9 cellular contexts compared by ENCODE assay signal in the genomic region with DNA sequence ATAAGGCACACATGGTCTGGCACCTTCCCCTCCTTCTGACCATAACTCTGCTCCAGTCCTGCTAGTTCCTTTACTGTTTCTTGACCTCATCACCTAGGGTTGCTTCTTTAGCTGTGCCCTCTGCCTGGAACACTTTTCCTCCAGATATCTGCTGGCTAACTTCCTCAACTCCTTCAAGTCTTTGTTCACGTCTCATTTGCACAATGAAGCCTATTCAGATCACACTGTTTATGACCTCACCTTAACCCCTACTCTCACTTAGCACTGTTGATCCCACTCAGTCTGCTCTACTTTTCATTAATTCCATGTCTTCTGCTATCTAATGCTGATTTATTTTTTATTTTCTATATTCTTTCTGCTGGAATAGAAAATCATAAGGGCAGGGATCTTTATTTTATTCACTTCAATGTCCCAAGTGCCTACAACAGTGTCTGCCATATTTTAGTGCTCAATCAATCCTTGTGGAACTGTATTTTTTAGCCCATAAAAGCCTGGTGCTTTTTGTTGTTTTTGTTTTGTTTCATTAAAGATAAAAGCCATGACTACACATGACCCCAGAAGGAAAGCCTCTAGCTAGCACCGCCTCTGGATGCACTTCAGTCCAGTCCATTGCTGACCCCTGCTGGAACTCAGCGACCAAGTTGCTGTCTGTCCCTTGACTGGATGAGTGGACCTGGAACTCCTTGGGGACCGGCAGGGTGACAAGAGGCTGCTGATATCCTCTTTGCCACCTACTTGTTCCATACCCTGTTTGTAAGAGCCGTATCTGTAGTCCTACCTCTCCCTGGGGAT. TPM values are rescaled to one million over a fixed set of nuclear protein-coding genes. Genes with fewer than 3 reads are reported as not detected.
DNase-seq lines count a peak whose midpoint lies in the region; ATAC-seq and TF ChIP-seq lines count a peak whose summit lies in the region.
"Had no signal": no experiment of that assay in that cellular context is flagged by ENCODE, and none has a peak within 500 bp of the region (broad histone marks: within the 10 kb centered on the region; RNA-seq: fewer than 3 reads in every experiment).

No MANE protein-coding gene starts in this region.

- no peak overlapping the region for H3K27ac ChIP-seq in RWPE1
- no peak overlapping the region for H3K27ac ChIP-seq in dorsolateral prefrontal cortex

- peaks cover 0 to 7% (median 0%) of the 10 kb centered on the region in 45 donors for H3K27me3 ChIP-seq in dorsolateral prefrontal cortex

- POLR2A ChIA-PET in HEK293T (lab: Yijun Ruan, JAX) (no interaction called here), RWPE1 (lab: Yijun Ruan, JAX; ENCODE audit: low non-redundant PET) (no interaction called here)

- no peak for ATAC-seq in HG02588 (IDR thresholded peaks at IDR 0.05; ENCODE audit: unreplicated experiment)

- TF ChIP-seq CTCF in RWPE1 (conservative IDR thresholded peaks at IDR 0.05; ENCODE audit: low read depth) = peak; percentile 54
- TF ChIP-seq CTCF in dorsolateral prefrontal cortex (IDR thresholded peaks at IDR 0.05 in 54 of 56, conservative IDR thresholded peaks at IDR 0.05 in 2 of 56; ENCODE audit: low read depth in 1 of 56, partially characterized antibody in 56 of 56) = peak in 55 of 56 donors; percentile 27 to 83 (median 62)

- CTCF ChIA-PET in HEK293T (lab: Yijun Ruan, JAX) = interaction anchor here (1.2 kb wide), 1 partner anchor 480 kb away, joined by 7 read pairs; no protein-coding TSS in a partner anchor
- CTCF ChIA-PET in RWPE1 (lab: Yijun Ruan, JAX) = no interaction called here

- H3K4me3 ChIP-seq in dorsolateral prefrontal cortex = no peak overlapping the region

- DNase-seq in COR-L47 (lab: John Stamatoyannopoulos, UW) (peak; percentile 63), HEK293T (ENCODE audit: extremely low spot score) (peak; percentile 65), RWPE1 (ENCODE audit: low spot score) (no peak), dorsolateral prefrontal cortex (peak; percentile 40 to 84 (median 66)), lung microvascular endothelial cell (ENCODE audit: low read depth in 2 of 2) (peak; percentile 78 to 82), ureter (ENCODE audit: low spot score) (peak; percentile 60), T-helper 9 cell (no peak)
- DNase-seq: naive B cell had no signal

- intact Hi-C loops in dorsolateral prefrontal cortex (cut with DNase I) = loop anchor here (5.0 to 10.0 kb wide), 2 partner anchors 647 to 649 kb away; partner anchors contain the start of gene KLHDC10 (in 2 of the 2)

TF ChIP-seq in HEK293T, 16 proteins besides CTCF, POLR2A, EP300 and RAD21:
- TF ChIP-seq ELF4 (IDR thresholded peaks at IDR 0.05) (no peak), FOXA1 (IDR thresholded peaks at IDR 0.05) (no peak), BHLHE40 (IDR thresholded peaks at IDR 0.05; ENCODE audit: borderline replicate concordance) (no peak)

RNA-seq across cellular contexts. Expression of gene KLF14, which starts 12.3 kb away (rescaled TPM):
- total RNA-seq in dorsolateral prefrontal cortex (under 1 TPM in 2 of 120 experiments, not detected in 118; 0.15 to 0.16 TPM), lung microvascular endothelial cell (not detected in 2 replicates), ureter (0.36 TPM)

RNA-seq across cellular contexts. Expression of gene TSGA13, which starts 35.3 kb away (rescaled TPM):
- total RNA-seq in dorsolateral prefrontal cortex = under 1 TPM in 2 of 120 experiments, not detected in 118; 0.24 to 0.26 TPM
- not detected in 2 replicates for total RNA-seq in lung microvascular endothelial cell
- not detected for total RNA-seq in ureter

RNA-seq across cellular contexts. Expression of gene COPG2, which starts 53.1 kb away (rescaled TPM):
- total RNA-seq in dorsolateral prefrontal cortex (10 to 100 TPM; 14.0 to 31.9 (median 23.5) TPM), lung microvascular endothelial cell (8.3 and 13.7 TPM in 2 replicates), ureter (46.1 TPM)

Comparison
In these comparisons a context has a peak if more than half of its experiments do, and no peak if none do; other contexts are left out.
1. DNase-seq: peak in COR-L47 (single experiment), HEK293T (single experiment), dorsolateral prefrontal cortex (10 of 10), lung microvascular endothelial cell (2 of 2) and ureter (single experiment); none in RWPE1 (single experiment) and T-helper 9 cell (single experiment).